38 cellular contexts compared by ENCODE assay signal in genomic region chr11:46849631-46850030, GRCh38.
"Had no signal": no experiment of that assay in that cellular context is flagged by ENCODE, and none has a peak within 500 bp of the region (broad histone marks: within the 10 kb centered on the region; RNA-seq: fewer than 3 reads in every experiment).

No MANE protein-coding gene starts in this region.

- H3K27me3 Mint-ChIP-seq: activated CD4-positive, alpha-beta T cell treated with anti-CD3 and anti-CD28 coated beads for 36 hours; activated CD4-positive, alpha-beta T cell treated with anti-CD3 and anti-CD28 coated beads, Interleukin-2, amount 10 ng/mL, durations not matched to agents 7 days and 5 days; activated CD8-positive, alpha-beta memory T cell treated with anti-CD3 and anti-CD28 coated beads, Interleukin-2, amount 10 ng/mL, durations not matched to agents 7 days and 5 days; activated naive CD4-positive, alpha-beta T cell treated with anti-CD3 and anti-CD28 coated beads, Interleukin-2, amount 50 U/mL, for 24 hours; activated naive CD8-positive, alpha-beta T cell; activated naive CD8-positive, alpha-beta T cell treated with anti-CD3 and anti-CD28 coated beads, Interleukin-2, amount 10 ng/mL, durations not matched to agents 7 days and 5 days; activated naive CD8-positive, alpha-beta T cell treated with anti-CD3 and anti-CD28 coated beads, Interleukin-2, amount 50 U/mL, for 24 hours; activated T-cell treated with anti-CD3 and anti-CD28 coated beads, Interleukin-2, amount 50 U/mL, for 24 hours; central memory CD8-positive, alpha-beta T cell had no signal

- DNase-seq: activated CD4-positive, alpha-beta memory T cell treated with anti-CD3 and anti-CD28 coated beads, Interleukin-2, amount 10 ng/mL, durations not matched to agents 7 days and 5 days; activated CD4-positive, alpha-beta T cell treated with anti-CD3 and anti-CD28 coated beads for 1 hour; activated CD4-positive, alpha-beta T cell treated with anti-CD3 and anti-CD28 coated beads for 36 hours; activated CD4-positive, alpha-beta T cell treated with anti-CD3 and anti-CD28 coated beads for 48 hours; activated CD4-positive, alpha-beta T cell treated with anti-CD3 and anti-CD28 coated beads, Interleukin-2, amount 10 ng/mL, durations not matched to agents 7 days and 5 days; activated CD4-positive, alpha-beta T cell treated with anti-CD3 and anti-CD28 coated beads, Interleukin-2, amount 50 U/mL, for 48 hours; activated CD4-positive, CD25-positive, alpha-beta regulatory T cell; activated CD8-positive, alpha-beta memory T cell treated with anti-CD3 and anti-CD28 coated beads for 24 hours; activated CD8-positive, alpha-beta memory T cell treated with anti-CD3 and anti-CD28 coated beads, Interleukin-2, amount 10 ng/mL, durations not matched to agents 7 days and 5 days; activated CD8-positive, alpha-beta memory T cell treated with anti-CD3 and anti-CD28 coated beads, Interleukin-2, amount 50 U/mL, for 48 hours; activated CD8-positive, alpha-beta T cell treated with anti-CD3 and anti-CD28 coated beads, Interleukin-2, amount 10 ng/mL, durations not matched to agents 7 days and 5 days; activated effector memory CD4-positive, alpha-beta T cell treated with Interleukin-2 at 50 U/mL for 16 hours; activated gamma-delta T cell; activated naive CD4-positive, alpha-beta T cell treated with anti-CD3 and anti-CD28 coated beads, Interleukin-2, amount 10 ng/mL, durations not matched to agents 7 days and 5 days; activated naive CD4-positive, alpha-beta T cell treated with Interleukin-2 at 50 U/mL for 16 hours; activated naive CD8-positive, alpha-beta T cell treated with anti-CD3 and anti-CD28 coated beads, Interleukin-2, amount 10 ng/mL, durations not matched to agents 7 days and 5 days; activated naive CD8-positive, alpha-beta T cell treated with anti-CD3 and anti-CD28 coated beads, Interleukin-2, amount 50 U/mL, for 24 hours; activated T-cell treated with anti-CD3 and anti-CD28 coated beads, Interleukin-2, amount 50 U/mL, for 24 hours; activated T-cell treated with anti-CD3 and anti-CD28 coated beads, Interleukin-2, amount 50 U/mL, for 48 hours; amygdala; anterior cingulate cortex; caudate nucleus; cerebellar nuclear complex; SW 1271; T-helper 1 cell; T-helper 2 cell; T-helper 9 cell; WERI-Rb-1 had no signal

- H3K36me3 ChIP-seq: ascending aorta, cardiac muscle cell had no signal

- H3K27me3 ChIP-seq: ascending aorta, cardiac muscle cell had no signal

- H3K36me3 Mint-ChIP-seq: activated naive CD4-positive, alpha-beta T cell treated with anti-CD3 and anti-CD28 coated beads, Interleukin-2, amount 10 ng/mL, durations not matched to agents 7 days and 5 days; activated naive CD4-positive, alpha-beta T cell treated with anti-CD3 and anti-CD28 coated beads, Interleukin-2, amount 50 U/mL, for 24 hours; activated naive CD8-positive, alpha-beta T cell; brain had no signal

- H3K27ac ChIP-seq: ascending aorta, cardiac muscle cell, WERI-Rb-1 had no signal

- H3K9me3 ChIP-seq: ascending aorta had no signal

- H3K4me3 ChIP-seq: ascending aorta, cardiac muscle cell had no signal

- H3K4me3 Mint-ChIP-seq: activated CD4-positive, alpha-beta memory T cell treated with anti-CD3 and anti-CD28 coated beads, Interleukin-2, amount 10 ng/mL, durations not matched to agents 7 days and 5 days; activated CD4-positive, alpha-beta T cell treated with anti-CD3 and anti-CD28 coated beads for 36 hours; activated CD4-positive, alpha-beta T cell treated with anti-CD3 and anti-CD28 coated beads, Interleukin-2, amount 10 ng/mL, durations not matched to agents 7 days and 5 days; activated CD8-positive, alpha-beta memory T cell treated with anti-CD3 and anti-CD28 coated beads, Interleukin-2, amount 10 ng/mL, durations not matched to agents 7 days and 5 days; activated CD8-positive, alpha-beta T cell treated with anti-CD3 and anti-CD28 coated beads, Interleukin-2, amount 10 ng/mL, durations not matched to agents 7 days and 5 days; activated naive CD4-positive, alpha-beta T cell treated with anti-CD3 and anti-CD28 coated beads, Interleukin-2, amount 10 ng/mL, durations not matched to agents 7 days and 5 days; activated naive CD4-positive, alpha-beta T cell treated with anti-CD3 and anti-CD28 coated beads, Interleukin-2, amount 50 U/mL, for 24 hours; activated naive CD8-positive, alpha-beta T cell; activated naive CD8-positive, alpha-beta T cell treated with anti-CD3 and anti-CD28 coated beads, Interleukin-2, amount 10 ng/mL, durations not matched to agents 7 days and 5 days; activated naive CD8-positive, alpha-beta T cell treated with anti-CD3 and anti-CD28 coated beads, Interleukin-2, amount 50 U/mL, for 24 hours; activated T-cell treated with anti-CD3 and anti-CD28 coated beads, Interleukin-2, amount 50 U/mL, for 24 hours; brain; central memory CD8-positive, alpha-beta T cell; T-helper 1 cell treated with Interleukin-12 subunit alpha and Interleukin-12 subunit beta and Interleukin-4 antibody, amounts not matched to agents 30 μg/mL and 1 μg/mL, for 36 hours; T-helper 2 cell treated with Interferon-gamma antibody and Interleukin-4, amounts not matched to agents 5 μg/mL and 100 μg/mL, for 36 hours; WTC11 had no signal

- H3K9me3 Mint-ChIP-seq: activated CD4-positive, alpha-beta memory T cell treated with anti-CD3 and anti-CD28 coated beads, Interleukin-2, amount 10 ng/mL, durations not matched to agents 7 days and 5 days; activated CD4-positive, alpha-beta T cell treated with anti-CD3 and anti-CD28 coated beads, Interleukin-2, amount 10 ng/mL, durations not matched to agents 7 days and 5 days; activated naive CD4-positive, alpha-beta T cell treated with anti-CD3 and anti-CD28 coated beads, Interleukin-2, amount 10 ng/mL, durations not matched to agents 7 days and 5 days; activated naive CD4-positive, alpha-beta T cell treated with anti-CD3 and anti-CD28 coated beads, Interleukin-2, amount 50 U/mL, for 24 hours; activated naive CD8-positive, alpha-beta T cell treated with anti-CD3 and anti-CD28 coated beads, Interleukin-2, amount 10 ng/mL, durations not matched to agents 7 days and 5 days; activated naive CD8-positive, alpha-beta T cell treated with anti-CD3 and anti-CD28 coated beads, Interleukin-2, amount 50 U/mL, for 24 hours; activated T-cell treated with anti-CD3 and anti-CD28 coated beads, Interleukin-2, amount 50 U/mL, for 24 hours; activated T-helper 2 cell treated with anti-CD3 and anti-CD28 coated beads, Interferon-gamma antibody, Interleukin-2, Interleukin-4, amounts not matched to agents 10 μg/mL and 5 μg/mL and 100 μg/mL, durations not matched to agents 14 hours and 24 hours and 36 hours; central memory CD8-positive, alpha-beta T cell; T-helper 1 cell treated with Interleukin-12 subunit alpha and Interleukin-12 subunit beta and Interleukin-4 antibody, amounts not matched to agents 30 μg/mL and 1 μg/mL, for 36 hours; T-helper 2 cell treated with Interferon-gamma antibody and Interleukin-4, amounts not matched to agents 5 μg/mL and 100 μg/mL, for 36 hours had no signal

- H3K27ac Mint-ChIP-seq: activated CD4-positive, alpha-beta memory T cell treated with anti-CD3 and anti-CD28 coated beads, Interleukin-2, amount 10 ng/mL, durations not matched to agents 7 days and 5 days; activated CD4-positive, alpha-beta T cell treated with anti-CD3 and anti-CD28 coated beads for 36 hours; activated CD4-positive, alpha-beta T cell treated with anti-CD3 and anti-CD28 coated beads, Interleukin-2, amount 10 ng/mL, durations not matched to agents 7 days and 5 days; activated CD8-positive, alpha-beta memory T cell treated with anti-CD3 and anti-CD28 coated beads, Interleukin-2, amount 10 ng/mL, durations not matched to agents 7 days and 5 days; activated CD8-positive, alpha-beta T cell treated with anti-CD3 and anti-CD28 coated beads, Interleukin-2, amount 10 ng/mL, durations not matched to agents 7 days and 5 days; activated naive CD4-positive, alpha-beta T cell treated with anti-CD3 and anti-CD28 coated beads, Interleukin-2, amount 10 ng/mL, durations not matched to agents 7 days and 5 days; activated naive CD4-positive, alpha-beta T cell treated with anti-CD3 and anti-CD28 coated beads, Interleukin-2, amount 50 U/mL, for 24 hours; activated naive CD8-positive, alpha-beta T cell; activated naive CD8-positive, alpha-beta T cell treated with anti-CD3 and anti-CD28 coated beads, Interleukin-2, amount 10 ng/mL, durations not matched to agents 7 days and 5 days; activated naive CD8-positive, alpha-beta T cell treated with anti-CD3 and anti-CD28 coated beads, Interleukin-2, amount 50 U/mL, for 24 hours; activated T-cell treated with anti-CD3 and anti-CD28 coated beads, Interleukin-2, amount 50 U/mL, for 24 hours; activated T-helper 2 cell treated with anti-CD3 and anti-CD28 coated beads, Interferon-gamma antibody, Interleukin-2, Interleukin-4, amounts not matched to agents 10 μg/mL and 5 μg/mL and 100 μg/mL, durations not matched to agents 14 hours and 24 hours and 36 hours; brain; T-helper 1 cell treated with Interleukin-12 subunit alpha and Interleukin-12 subunit beta and Interleukin-4 antibody, amounts not matched to agents 30 μg/mL and 1 μg/mL, for 36 hours; T-helper 2 cell treated with Interferon-gamma antibody and Interleukin-4, amounts not matched to agents 5 μg/mL and 100 μg/mL, for 36 hours; WTC11 had no signal
